In the genomic region with DNA sequence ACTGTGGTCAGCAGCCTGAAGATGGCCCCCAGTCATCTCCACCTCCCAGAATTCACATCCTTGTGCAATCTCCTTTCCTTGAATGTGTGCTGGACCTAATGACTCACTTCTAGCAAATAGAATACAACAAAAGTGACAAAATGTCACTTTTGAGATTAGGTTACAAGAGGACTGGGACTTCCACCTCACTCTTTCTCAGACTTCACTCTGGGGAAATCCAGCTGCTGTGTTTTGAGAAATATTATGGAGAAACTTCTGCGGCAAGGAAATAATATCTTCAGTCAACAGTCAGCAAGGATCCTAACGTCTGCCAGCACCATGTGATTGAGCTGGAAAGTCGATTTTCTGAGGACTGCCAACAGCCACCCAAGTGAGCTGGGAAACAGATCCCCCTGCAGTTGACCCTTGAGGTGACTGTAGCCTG, we compare ENCODE assay signal across 1 cellular context.
TF ChIP-seq lines count a peak whose summit lies in the region.

No MANE protein-coding gene starts in this region.

TF ChIP-seq in IMR-90, 13 proteins besides CTCF, POLR2A, EP300 and RAD21:
- TF ChIP-seq CEBPB (IDR thresholded peaks at IDR 0.05; ENCODE audit: low read depth, low read length): peak; percentile 79
- TF ChIP-seq BHLHE40 (IDR thresholded peaks at IDR 0.05; ENCODE audit: low read depth, low read length): no peak
TF ChIP-seq in IMR-90: peak in this region for 1.
